In genomic region chr16:50185005-50185505, GRCh38 we compare ENCODE assay signal across 15 cellular contexts. TPM values are rescaled to one million over a fixed set of nuclear protein-coding genes. Genes with fewer than 3 reads are reported as not detected.
DNase-seq lines count a peak whose midpoint lies in the region; ATAC-seq and TF ChIP-seq lines count a peak whose summit lies in the region.
"Had no signal": no experiment of that assay in that cellular context is flagged by ENCODE, and none has a peak within 500 bp of the region (broad histone marks: within the 10 kb centered on the region; RNA-seq: fewer than 3 reads in every experiment).

No MANE protein-coding gene starts in this region.

- no peak for TF ChIP-seq CTCF in psoas muscle (IDR thresholded peaks at IDR 0.05)

- H3K4me1 Mint-ChIP-seq in stimulated activated naive B cell treated with anti-CD40 and anti-IgM and Interleukin-4, amounts not matched to agents 10 μg/mL and 1 μg/mL and 100 μg/mL, for 72 hours, result peaks cover 13 to 27% of the 10 kb centered on the region in 2 donors
- peaks cover 32 to 41% of the 10 kb centered on the region in 2 donors for H3K4me1 Mint-ChIP-seq in effector memory CD8-positive, alpha-beta T cell (ENCODE audit: low read depth in 2 of 2)

- H3K4me3 Mint-ChIP-seq in stimulated activated naive B cell treated with anti-CD40 and anti-IgM and Interleukin-4, amounts not matched to agents 10 μg/mL and 1 μg/mL and 100 μg/mL, for 72 hours, result no peak overlapping the region
- no peak overlapping the region for H3K4me3 Mint-ChIP-seq in effector memory CD8-positive, alpha-beta T cell
- H3K4me3 Mint-ChIP-seq: activated CD8-positive, alpha-beta memory T cell treated with anti-CD3 and anti-CD28 coated beads, Interleukin-2, amount 10 ng/mL, durations not matched to agents 7 days and 5 days had no signal

- H3K9me3 ChIP-seq in adipocyte (ENCODE audit: control insufficient read depth, low read length) (no peaks in the 10 kb centered on the region), psoas muscle (no peaks in the 10 kb centered on the region)

- intact Hi-C loops in psoas muscle (cut with DNase I), result no loop called here

- no peaks in the 10 kb centered on the region for H3K27me3 Mint-ChIP-seq in stimulated activated naive B cell treated with anti-CD40 and anti-IgM and Interleukin-4, amounts not matched to agents 10 μg/mL and 1 μg/mL and 100 μg/mL, for 72 hours
- no peaks in the 10 kb centered on the region for H3K27me3 Mint-ChIP-seq in effector memory CD8-positive, alpha-beta T cell
- H3K27me3 Mint-ChIP-seq: activated CD8-positive, alpha-beta memory T cell treated with anti-CD3 and anti-CD28 coated beads, Interleukin-2, amount 10 ng/mL, durations not matched to agents 7 days and 5 days had no signal

- H3K36me3 Mint-ChIP-seq in stimulated activated naive B cell treated with anti-CD40 and anti-IgM and Interleukin-4, amounts not matched to agents 10 μg/mL and 1 μg/mL and 100 μg/mL, for 72 hours, result peaks cover 5 to 11% of the 10 kb centered on the region in 2 donors
- peaks cover 7% of the 10 kb centered on the region for H3K36me3 Mint-ChIP-seq in effector memory CD8-positive, alpha-beta T cell (ENCODE audit: insufficient read depth)

- no peaks in the 10 kb centered on the region for H3K36me3 ChIP-seq in adipocyte (ENCODE audit: control insufficient read depth, insufficient read depth, low read length, severe bottlenecking)
- H3K36me3 ChIP-seq in psoas muscle (ENCODE audit: insufficient read depth in 1 of 2, low read depth in 1 of 2), result no peaks in the 10 kb centered on the region
- H3K36me3 ChIP-seq: brain microvascular endothelial cell had no signal

- peak; percentile 54 for DNase-seq in GM04503 (ENCODE audit: low read depth)
- DNase-seq in adipocyte (ENCODE audit: low read depth), result no peak
- peak; percentile 93 for DNase-seq in kidney glomerular epithelial cell (lab: John Stamatoyannopoulos, UW)
- DNase-seq in stimulated activated naive B cell treated with anti-CD40 and anti-IgM and Interleukin-4, amounts not matched to agents 10 μg/mL and 1 μg/mL and 100 μg/mL, for 72 hours, result no peak
- DNase-seq in H4 (ENCODE audit: low spot score), result no peak
- no peak for DNase-seq in effector memory CD8-positive, alpha-beta T cell
- no peak for DNase-seq in psoas muscle
- DNase-seq: activated CD8-positive, alpha-beta memory T cell treated with anti-CD3 and anti-CD28 coated beads, Interleukin-2, amount 10 ng/mL, durations not matched to agents 7 days and 5 days; brain microvascular endothelial cell; DMS53; NCI-H2171 treated with DMSO at 0.1 percent for 48 hours; nucleus accumbens; stimulated activated CD4-positive, alpha-beta T cell treated with anti-CD3 and anti-CD28 coated beads, Interleukin-2, amount 100 ng/mL, for 48 hours; stimulated activated naive CD8-positive, alpha-beta T cell treated with anti-CD3 and anti-CD28 coated beads, Interleukin-15, Interleukin-2, amounts not matched to agents 100 U/mL and 50 U/mL, for 24 hours had no signal

- 80 to 88% (median 81%) methylated on average over 3 of the region's 3 CpGs for WGBS in psoas muscle, 3 donors

- no peak for ATAC-seq in stimulated activated naive B cell treated with anti-CD40 and anti-IgM and Interleukin-4, amounts not matched to agents 10 μg/mL and 1 μg/mL and 100 μg/mL, for 72 hours (replicated peaks)
- no peak for ATAC-seq in effector memory CD8-positive, alpha-beta T cell (replicated peaks)
- ATAC-seq in psoas muscle, result no peak
- ATAC-seq: activated CD8-positive, alpha-beta memory T cell treated with anti-CD3 and anti-CD28 coated beads, Interleukin-2, amount 10 ng/mL, durations not matched to agents 7 days and 5 days; stimulated activated naive CD8-positive, alpha-beta T cell treated with anti-CD3 and anti-CD28 coated beads, Interleukin-15, Interleukin-2, amounts not matched to agents 100 U/mL and 50 U/mL, for 24 hours had no signal

- H3K4me3 ChIP-seq in adipocyte (ENCODE audit: low read length) (peak overlapping the region; percentile 19), psoas muscle (no peak overlapping the region)

- H3K9ac ChIP-seq in adipocyte (ENCODE audit: low read length), result no peak overlapping the region

- H3K27ac Mint-ChIP-seq in stimulated activated naive B cell treated with anti-CD40 and anti-IgM and Interleukin-4, amounts not matched to agents 10 μg/mL and 1 μg/mL and 100 μg/mL, for 72 hours, result peak overlapping the region; percentile 10
- H3K27ac Mint-ChIP-seq in effector memory CD8-positive, alpha-beta T cell, result peak overlapping the region in 1 of 2 donors; percentile 16

- H3K27me3 ChIP-seq in adipocyte (replicated peaks; ENCODE audit: control insufficient read depth, insufficient read depth, low read length) (no peaks in the 10 kb centered on the region), psoas muscle (ENCODE audit: insufficient read depth in 3 of 3, low read length in 2 of 3) (no peaks in the 10 kb centered on the region)
- H3K27me3 ChIP-seq: brain microvascular endothelial cell had no signal

- no peak overlapping the region for H3K27ac ChIP-seq in psoas muscle
- H3K27ac ChIP-seq: brain microvascular endothelial cell, epithelial cell of prostate had no signal

- H3K9me3 Mint-ChIP-seq in stimulated activated naive B cell treated with anti-CD40 and anti-IgM and Interleukin-4, amounts not matched to agents 10 μg/mL and 1 μg/mL and 100 μg/mL, for 72 hours, result no peaks in the 10 kb centered on the region
- no peaks in the 10 kb centered on the region for H3K9me3 Mint-ChIP-seq in effector memory CD8-positive, alpha-beta T cell

- H3K4me1 ChIP-seq in adipocyte (ENCODE audit: control insufficient read depth, insufficient read depth, low read length) (peaks cover 23% of the 10 kb centered on the region), psoas muscle (peaks cover 7% of the 10 kb centered on the region)

RNA-seq across cellular contexts. Expression of gene TENT4B, which starts 31.9 kb away (rescaled TPM):
- 3.9 and 6.1 TPM in 2 replicates for total RNA-seq in H4 (2014; rRNA removed; shearing (Covaris generic))
- 1 to 10 TPM; 6.8 to 8.1 (median 7.1) TPM for total RNA-seq in psoas muscle
- 1 to 10 TPM; 3.5 to 9.7 (median 4.0) TPM for polyA plus RNA-seq in psoas muscle

Comparison
In these comparisons a context has a peak if more than half of its experiments do, and no peak if none do; other contexts are left out.
1. DNase-seq: peak in GM04503 (single experiment) and kidney glomerular epithelial cell (single experiment); none in adipocyte (single experiment), stimulated activated naive B cell treated with anti-CD40 and anti-IgM and Interleukin-4, amounts not matched to agents 10 μg/mL and 1 μg/mL and 100 μg/mL, for 72 hours (single experiment), H4 (single experiment), effector memory CD8-positive, alpha-beta T cell (0 of 3) and psoas muscle (0 of 2).